8 cellular contexts compared by ENCODE assay signal in genomic region chr1:202964755-202965440, GRCh38. TPM values are rescaled to one million over a fixed set of nuclear protein-coding genes. Genes with fewer than 3 reads are reported as not detected.
A peak's percentile ranks its signal among the peaks of the same experiment; 100 is the strongest.
DNase-seq lines count a peak whose midpoint lies in the region; ATAC-seq, FAIRE-seq and TF ChIP-seq lines count a peak whose summit lies in the region.

No MANE protein-coding gene starts in this region.

- H3K4me1 Mint-ChIP-seq in neural progenitor cell = peaks cover 23% of the 10 kb centered on the region

- no peak overlapping the region for H3K27ac Mint-ChIP-seq in neural progenitor cell

- H3F3A ChIP-seq in neural progenitor cell (ENCODE audit: low read depth) = peaks cover 18% of the 10 kb centered on the region

- peaks cover 2% of the 10 kb centered on the region for H3K36me3 Mint-ChIP-seq in neural progenitor cell

- no peak overlapping the region for H2AFZ ChIP-seq in neural progenitor cell (replicated peaks)

- no peak overlapping the region for H3K4me2 ChIP-seq in neural progenitor cell

- H3K9ac ChIP-seq in neural progenitor cell = no peak overlapping the region

- H3K4me3 ChIP-seq in neural progenitor cell = no peak overlapping the region

- H3K4me1 ChIP-seq in neural progenitor cell = peaks cover 9% of the 10 kb centered on the region

- peaks cover 12% of the 10 kb centered on the region for H3K27me3 ChIP-seq in neural progenitor cell

- no peaks in the 10 kb centered on the region for H4K20me1 ChIP-seq in neural progenitor cell (ENCODE audit: low read depth)

- H3K4me3 Mint-ChIP-seq in neural progenitor cell = peak overlapping the region; percentile 57

- H3K9me3 Mint-ChIP-seq in neural progenitor cell = no peaks in the 10 kb centered on the region

- ATAC-seq in GM18861 (IDR thresholded peaks at IDR 0.05; ENCODE audit: unreplicated experiment) (no peak), GM21381 (IDR thresholded peaks at IDR 0.05; ENCODE audit: unreplicated experiment) (no peak)

- H3K27me3 Mint-ChIP-seq in neural progenitor cell (ENCODE audit: insufficient read depth, low read depth) = peaks cover 8% of the 10 kb centered on the region

- H3K27ac ChIP-seq in caudate nucleus (ENCODE audit: low read depth, low read length) (peak overlapping the region; percentile 60), neural progenitor cell (no peak overlapping the region)

- no peaks in the 10 kb centered on the region for H3K9me3 ChIP-seq in neural progenitor cell (ENCODE audit: low read depth)

- TF ChIP-seq POLR2A in GM12891 (IDR thresholded peaks at IDR 0.05; ENCODE audit: low read depth, low read length) = no peak

- no peak for TF ChIP-seq CTCF in neural progenitor cell (IDR thresholded peaks at IDR 0.05)

- no peaks in the 10 kb centered on the region for H3K36me3 ChIP-seq in neural progenitor cell

- H3K79me2 ChIP-seq in neural progenitor cell (ENCODE audit: low read depth) = no peaks in the 10 kb centered on the region

- no peak for FAIRE-seq in GM12891 (lab: Jason Lieb, UNC)

- DNase-seq in ELR (ENCODE audit: low read depth) (peak; percentile 38), NCI-H2107 treated with DMSO at 0.1 percent for 48 hours (lab: John Stamatoyannopoulos, UW; ENCODE audit: unreplicated experiment) (peak; percentile 99), caudate nucleus (lab: John Stamatoyannopoulos, UW) (no peak), neural progenitor cell (ENCODE audit: low spot score) (no peak), GM12891 (ENCODE audit: insufficient read length, low spot score) (no peak), ecto neural progenitor cell (ENCODE audit: low spot score) (no peak)

TF ChIP-seq in GM12891, 5 proteins besides CTCF, POLR2A, EP300 and RAD21:
- TF ChIP-seq TAF1 (IDR thresholded peaks at IDR 0.05; ENCODE audit: low read depth, low read length) (no peak), SPI1 (IDR thresholded peaks at IDR 0.05; ENCODE audit: low read depth, low read length) (no peak), PAX5 (IDR thresholded peaks at IDR 0.05; ENCODE audit: insufficient read depth, low read length, severe bottlenecking) (no peak), POLR2AphosphoS5 (IDR thresholded peaks at IDR 0.05; ENCODE audit: low read depth, low read length) (no peak), POU2F2 (IDR thresholded peaks at IDR 0.05; ENCODE audit: low read depth, low read length) (no peak)

RNA-seq across cellular contexts. Expression of gene CYB5R1, which starts 2.2 kb away (rescaled TPM):
- 12.6 and 19.7 TPM in 2 replicates for total RNA-seq in neural progenitor cell (ENCODE audit: low replicate concordance)
- 12.9 TPM for polyA plus RNA-seq in GM12891 (2012; ENCODE audit: low read depth, missing spikeins)

RNA-seq across cellular contexts. Expression of gene ADIPOR1, which starts 6.8 kb away (rescaled TPM):
- total RNA-seq in neural progenitor cell (ENCODE audit: low replicate concordance) = 54.6 and 67.0 TPM in 2 replicates
- 37.8 TPM for polyA plus RNA-seq in GM12891 (2012; ENCODE audit: low read depth, missing spikeins)

RNA-seq across cellular contexts. Expression of gene KLHL12, which starts 37.9 kb away (rescaled TPM):
- total RNA-seq in neural progenitor cell (ENCODE audit: low replicate concordance) = 42.7 and 51.4 TPM in 2 replicates
- polyA plus RNA-seq in GM12891 (2012; ENCODE audit: low read depth, missing spikeins) = 24.4 TPM

RNA-seq across cellular contexts. Expression of gene TMEM183A, which starts 42.3 kb away (rescaled TPM):
- 92.4 and 111 TPM in 2 replicates for total RNA-seq in neural progenitor cell (ENCODE audit: low replicate concordance)
- polyA plus RNA-seq in GM12891 (2012; ENCODE audit: low read depth, missing spikeins) = 47.6 TPM

Comparison
In these comparisons a context has a peak if more than half of its experiments do, and no peak if none do; other contexts are left out.
1. DNase-seq: peak in ELR (single experiment) and NCI-H2107 treated with DMSO at 0.1 percent for 48 hours (single experiment); none in caudate nucleus (0 of 61), neural progenitor cell (single experiment), GM12891 (single experiment) and ecto neural progenitor cell (single experiment).